In genomic region chr17:42536372-42537155, GRCh38 we compare ENCODE assay signal across 8 cellular contexts. TPM values are rescaled to one million over a fixed set of nuclear protein-coding genes. Genes with fewer than 3 reads are reported as not detected.
A peak's percentile ranks its signal among the peaks of the same experiment; 100 is the strongest.
DNase-seq lines count a peak whose midpoint lies in the region; ATAC-seq, FAIRE-seq and TF ChIP-seq lines count a peak whose summit lies in the region.

No MANE protein-coding gene starts in this region.

- H3K36me3 ChIP-seq in osteoblast (ENCODE audit: insufficient read depth, low read length) (peaks cover 23% of the 10 kb centered on the region), transverse colon (no peaks in the 10 kb centered on the region)

- peak overlapping the region; percentile 87 for H3K4me3 Mint-ChIP-seq in activated naive CD4-positive, alpha-beta T cell treated with anti-CD3 and anti-CD28 coated beads, Interleukin-2, amount 50 U/mL, for 24 hours

- H3K79me2 ChIP-seq in osteoblast (ENCODE audit: insufficient read depth, low read length): peaks cover 25% of the 10 kb centered on the region

- no peaks in the 10 kb centered on the region for H3K9me3 ChIP-seq in osteoblast (ENCODE audit: low read depth, low read length)
- no peaks in the 10 kb centered on the region for H3K9me3 ChIP-seq in transverse colon

- no peak for FAIRE-seq in H54 (lab: Jason Lieb, UNC)

- 1% methylated on average over 44 of the region's 65 CpGs; no CpG with 5 or more reads in 1 of the 2 donors for WGBS in transverse colon (ENCODE audit: low coverage in 1 of 2), 2 donors

- ATAC-seq in Right ventricle myocardium inferior: peak; percentile 75

- in situ Hi-C loops in transverse colon (cut with MboI; ENCODE audit: low pct_ligation_motif_present in 1 of 4, low pct_unique_long_range_greater_than_20kb in 1 of 4, low sequenced_read_pairs in 3 of 4): no loop called here

- no peak for TF ChIP-seq CTCF in osteoblast (IDR thresholded peaks at IDR 0.05; ENCODE audit: extremely low read depth, low read depth, low read length)
- TF ChIP-seq CTCF in transverse colon (IDR thresholded peaks at IDR 0.05): no peak

- TF ChIP-seq EP300 in transverse colon (IDR thresholded peaks at IDR 0.05; ENCODE audit: low read depth): no peak

- H3K27ac ChIP-seq in osteoblast (ENCODE audit: low read depth, low read length) (peak overlapping the region; percentile 77), transverse colon (peak overlapping the region; percentile 90 to 93 (median 91))

- H3K4me1 ChIP-seq in osteoblast (ENCODE audit: insufficient read depth, low read length) (peaks cover 16% of the 10 kb centered on the region), transverse colon (peaks cover 19 to 37% (median 25%) of the 10 kb centered on the region in 4 donors)

- intact Hi-C loops in Right ventricle myocardium inferior (cut with DNase I): no loop called here
- intact Hi-C loops in transverse colon (cut with DNase I; ENCODE audit: low total_unique reads): no loop called here

- H3K4me2 ChIP-seq in osteoblast (ENCODE audit: insufficient read depth, low read length): peak overlapping the region; percentile 99

- no peaks in the 10 kb centered on the region for H3K9me3 Mint-ChIP-seq in activated naive CD4-positive, alpha-beta T cell treated with anti-CD3 and anti-CD28 coated beads, Interleukin-2, amount 50 U/mL, for 24 hours

- TF ChIP-seq POLR2A in H54 (IDR thresholded peaks at IDR 0.05; ENCODE audit: low read depth, low read length) (peak; percentile 62), transverse colon (IDR thresholded peaks at IDR 0.05) (no peak)

- H3K4me3 ChIP-seq in osteoblast (ENCODE audit: insufficient read depth, low read length) (peak overlapping the region; percentile 88), transverse colon (peak overlapping the region; percentile 15 to 79 (median 69))

- no peaks in the 10 kb centered on the region for H3K27me3 ChIP-seq in osteoblast (ENCODE audit: insufficient read depth, low read length)
- no peaks in the 10 kb centered on the region for H3K27me3 ChIP-seq in transverse colon

- H4K20me1 ChIP-seq in osteoblast (ENCODE audit: insufficient read depth, low read length): peaks cover 10% of the 10 kb centered on the region

- no peaks in the 10 kb centered on the region for H3K27me3 Mint-ChIP-seq in activated naive CD4-positive, alpha-beta T cell treated with anti-CD3 and anti-CD28 coated beads, Interleukin-2, amount 50 U/mL, for 24 hours

- H3K36me3 Mint-ChIP-seq in activated naive CD4-positive, alpha-beta T cell treated with anti-CD3 and anti-CD28 coated beads, Interleukin-2, amount 50 U/mL, for 24 hours: peaks cover 3% of the 10 kb centered on the region

- H3K27ac Mint-ChIP-seq in activated naive CD4-positive, alpha-beta T cell treated with anti-CD3 and anti-CD28 coated beads, Interleukin-2, amount 50 U/mL, for 24 hours: peak overlapping the region; percentile 81

- DNase-seq in GDM1 (lab: John Stamatoyannopoulos, UW): peak; percentile 55
- peak; percentile 98 for DNase-seq in H54 (ENCODE audit: insufficient read length, low spot score)
- peak; percentile 91 for DNase-seq in LHCN-M2 (ENCODE audit: low read depth)
- peak; percentile 79 for DNase-seq in SK-N-DZ (ENCODE audit: low spot score)
- DNase-seq in Right ventricle myocardium inferior (ENCODE audit: missing footprints): peak; percentile 92
- DNase-seq in osteoblast (ENCODE audit: insufficient read length, low spot score, missing footprints): peak; percentile 99
- DNase-seq in transverse colon: peak; percentile 91

- H2AFZ ChIP-seq in osteoblast (ENCODE audit: low read length): peak overlapping the region; percentile 65

- H3K4me1 Mint-ChIP-seq in activated naive CD4-positive, alpha-beta T cell treated with anti-CD3 and anti-CD28 coated beads, Interleukin-2, amount 50 U/mL, for 24 hours: peaks cover 45% of the 10 kb centered on the region

RNA-seq across cellular contexts. Expression of gene NAGLU, which starts 0.5 kb away (rescaled TPM):
- total RNA-seq in LHCN-M2 (2014; rRNA removed) (94.8 and 97.0 TPM in 2 replicates), Right ventricle myocardium inferior (8.6 TPM), osteoblast (91.6 and 99.0 TPM in 2 replicates), transverse colon (10 to 100 TPM; 35.4 to 95.7 (median 66.2) TPM)
- polyA plus RNA-seq in LHCN-M2 (2012): 39.9 TPM
- polyA plus RNA-seq in SK-N-DZ (2014; cell fraction: cytosol; rRNA removed): 44.3 and 63.8 TPM in 2 replicates
- 96.3 and 104 TPM in 2 replicates for polyA plus RNA-seq in SK-N-DZ (2014; cell fraction: nucleus; rRNA removed)

RNA-seq across cellular contexts. Expression of gene HSD17B1, which starts 16.2 kb away (rescaled TPM):
- total RNA-seq in LHCN-M2 (2014; rRNA removed): 0.26 and 0.34 TPM in 2 replicates
- polyA plus RNA-seq in LHCN-M2 (2012): 1.9 TPM
- polyA plus RNA-seq in SK-N-DZ (2014; cell fraction: cytosol; rRNA removed): 0.33 and 1.2 TPM in 2 replicates
- 0.76 and 1.3 TPM in 2 replicates for polyA plus RNA-seq in SK-N-DZ (2014; cell fraction: nucleus; rRNA removed)
- 1.4 TPM for total RNA-seq in Right ventricle myocardium inferior
- 1.1 and 1.5 TPM in 2 replicates for total RNA-seq in osteoblast
- 1 to 10 TPM in 1 of 4 donors, under 1 TPM in 2, not detected in 1; 0.41 to 2.2 (median 0.95) TPM for total RNA-seq in transverse colon

RNA-seq across cellular contexts. Expression of gene COASY, which starts 25.4 kb away (rescaled TPM):
- total RNA-seq in LHCN-M2 (2014; rRNA removed) (25.8 and 31.7 TPM in 2 replicates), Right ventricle myocardium inferior (45.6 TPM), osteoblast (13.0 and 13.4 TPM in 2 replicates), transverse colon (10 to 100 TPM; 46.4 to 91.7 (median 57.6) TPM)
- polyA plus RNA-seq in LHCN-M2 (2012): 53.6 TPM
- 33.3 and 40.2 TPM in 2 replicates for polyA plus RNA-seq in SK-N-DZ (2014; cell fraction: cytosol; rRNA removed)
- 89.3 TPM in 2 replicates for polyA plus RNA-seq in SK-N-DZ (2014; cell fraction: nucleus; rRNA removed)

RNA-seq across cellular contexts. Expression of gene MLX, which starts 30.3 kb away (rescaled TPM):
- total RNA-seq in LHCN-M2 (2014; rRNA removed) (43.5 and 50.9 TPM in 2 replicates), Right ventricle myocardium inferior (65.9 TPM), osteoblast (43.4 and 44.8 TPM in 2 replicates), transverse colon (100 to 1,000 TPM in 3 of 4 donors, 10 to 100 TPM in 1; 81.3 to 191 (median 143) TPM)
- polyA plus RNA-seq in LHCN-M2 (2012): 50.3 TPM
- 26.7 and 32.4 TPM in 2 replicates for polyA plus RNA-seq in SK-N-DZ (2014; cell fraction: cytosol; rRNA removed)
- 75.7 and 102 TPM in 2 replicates for polyA plus RNA-seq in SK-N-DZ (2014; cell fraction: nucleus; rRNA removed)

RNA-seq across cellular contexts. Expression of gene PSMC3IP, which starts 41.0 kb away (rescaled TPM):
- total RNA-seq in LHCN-M2 (2014; rRNA removed) (23.2 and 32.4 TPM in 2 replicates), Right ventricle myocardium inferior (3.4 TPM), osteoblast (1.8 TPM in 2 replicates), transverse colon (1 to 10 TPM in 2 of 4 donors, under 1 TPM in 1, not detected in 1; 0.96 to 2.6 (median 1.3) TPM)
- polyA plus RNA-seq in LHCN-M2 (2012): 20.1 TPM
- 49.3 and 53.6 TPM in 2 replicates for polyA plus RNA-seq in SK-N-DZ (2014; cell fraction: cytosol; rRNA removed)
- 83.5 and 85.1 TPM in 2 replicates for polyA plus RNA-seq in SK-N-DZ (2014; cell fraction: nucleus; rRNA removed)

Comparison
In these comparisons a context has a peak if more than half of its experiments do, and no peak if none do; other contexts are left out.
1. Peak in every context shown above with its lines: DNase-seq, ATAC-seq, H3K4me3 ChIP-seq and H3K27ac ChIP-seq.